In the genomic region with DNA sequence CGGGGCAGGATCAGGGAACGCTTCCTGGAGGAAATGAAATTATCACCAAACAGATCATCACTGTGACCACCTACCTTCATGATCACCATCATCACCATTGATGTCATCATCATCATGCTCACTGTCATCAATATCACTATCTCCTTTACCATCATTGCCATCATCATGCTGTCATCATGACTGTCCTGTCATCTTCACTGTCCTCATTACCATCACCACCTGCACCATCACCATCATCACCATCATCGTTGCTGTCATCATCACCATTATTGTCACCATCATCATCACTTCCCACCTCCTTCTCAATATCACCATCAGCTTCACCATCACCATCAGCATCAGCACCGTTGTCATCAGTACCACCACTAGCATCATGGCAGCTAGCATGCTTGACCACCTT, we compare ENCODE assay signal across 29 cellular contexts.
"Had no signal": no experiment of that assay in that cellular context is flagged by ENCODE, and none has a peak within 500 bp of the region (broad histone marks: within the 10 kb centered on the region; RNA-seq: fewer than 3 reads in every experiment).

No MANE protein-coding gene starts in this region.

- H3K27ac ChIP-seq: adrenal gland, body of pancreas, cardiac muscle cell, colonic mucosa had no signal

- H3K9me3 ChIP-seq: adrenal gland, body of pancreas, colonic mucosa had no signal

- FAIRE-seq: frontal cortex had no signal

- H3K36me3 ChIP-seq: adrenal gland, cardiac muscle cell, colonic mucosa had no signal

- H3K4me1 ChIP-seq: adrenal gland, body of pancreas, colonic mucosa had no signal

- ATAC-seq: activated CD4-positive, alpha-beta T cell treated with anti-CD3 and anti-CD28 coated beads for 36 hours; activated CD8-positive, alpha-beta memory T cell treated with anti-CD3 and anti-CD28 coated beads, Interleukin-2, amount 10 ng/mL, durations not matched to agents 7 days and 5 days; activated CD8-positive, alpha-beta T cell treated with anti-CD3 and anti-CD28 coated beads, Interleukin-2, amount 10 ng/mL, durations not matched to agents 7 days and 5 days; activated naive CD8-positive, alpha-beta T cell treated with anti-CD3 and anti-CD28 coated beads, Interleukin-2, amount 50 U/mL, for 24 hours; body of pancreas; esophagus mucosa had no signal

- H3K27me3 ChIP-seq: adrenal gland, body of pancreas, colonic mucosa had no signal

- H3K4me3 ChIP-seq: adrenal gland, body of pancreas, cardiac muscle cell, colonic mucosa had no signal

- DNase-seq: activated CD4-positive, alpha-beta memory T cell treated with anti-CD3 and anti-CD28 coated beads for 36 hours; activated CD4-positive, alpha-beta T cell treated with anti-CD3 and anti-CD28 coated beads for 36 hours; activated CD4-positive, alpha-beta T cell treated with anti-CD3 and anti-CD28 coated beads, Interleukin-2, amount 10 ng/mL, durations not matched to agents 24 days and 14 days; activated CD4-positive, CD25-positive, alpha-beta regulatory T cell; activated CD4-positive, CD25-positive, alpha-beta regulatory T cell treated with anti-CD3 and anti-CD28 coated beads, Interleukin-2, amount 50 U/mL, for 72 hours; activated CD8-positive, alpha-beta memory T cell treated with anti-CD3 and anti-CD28 coated beads, Interleukin-2, amount 10 ng/mL, durations not matched to agents 7 days and 5 days; activated CD8-positive, alpha-beta memory T cell treated with anti-CD3 and anti-CD28 coated beads, Interleukin-2, amount 50 U/mL, for 4 hours; activated CD8-positive, alpha-beta T cell treated with anti-CD3 and anti-CD28 coated beads, Interleukin-2, amount 10 ng/mL, durations not matched to agents 7 days and 5 days; activated gamma-delta T cell treated with Interleukin-2 at 50 U/mL for 16 hours; activated naive CD4-positive, alpha-beta T cell treated with anti-CD3 and anti-CD28 coated beads for 36 hours; activated naive CD8-positive, alpha-beta T cell treated with anti-CD3 and anti-CD28 coated beads for 36 hours; activated naive CD8-positive, alpha-beta T cell treated with anti-CD3 and anti-CD28 coated beads, Interleukin-2, amount 50 U/mL, for 24 hours; activated T-cell treated with anti-CD3 and anti-CD28 coated beads, Interleukin-2, amount 50 U/mL, for 1 hour; activated T-cell treated with anti-CD3 and anti-CD28 coated beads, Interleukin-2, amount 50 U/mL, for 48 hours; adrenal gland; amygdala; aorta; body of pancreas; central memory CD4-positive, alpha-beta T cell; cerebellar nuclear complex; colonic mucosa; effector memory CD4-positive, alpha-beta T cell; endodermal cell; foreskin fibroblast; head of caudate nucleus; T-helper 2 cell had no signal
